In genomic region chrX:101348452-101349222, GRCh38 we compare ENCODE assay signal across 8 cellular contexts. TPM values are rescaled to one million over a fixed set of nuclear protein-coding genes. Genes with fewer than 3 reads are reported as not detected.
DNase-seq lines count a peak whose midpoint lies in the region; ATAC-seq and TF ChIP-seq lines count a peak whose summit lies in the region.

Gene TIMM8A, minus strand, starts transcription at chrX:101348742. Its CDS starts 78 bp downstream, at chrX:101348664.

- peak; percentile 94 for ATAC-seq in HG02763 (IDR thresholded peaks at IDR 0.05; ENCODE audit: unreplicated experiment)
- ATAC-seq in psoas muscle, result peak; percentile 94 to 98 (median 97)

- H3K9me3 ChIP-seq in left ventricle myocardium inferior (replicated peaks) (no peaks in the 10 kb centered on the region), psoas muscle (no peaks in the 10 kb centered on the region), uterus (no peaks in the 10 kb centered on the region)

- no peaks in the 10 kb centered on the region for H3K36me3 ChIP-seq in left ventricle myocardium inferior
- peaks cover 0 to 10% of the 10 kb centered on the region in 2 donors for H3K36me3 ChIP-seq in psoas muscle (ENCODE audit: insufficient read depth in 1 of 2, low read depth in 1 of 2)
- H3K36me3 ChIP-seq in uterus, result no peaks in the 10 kb centered on the region

- no peak for TF ChIP-seq CTCF in GM13976 (IDR thresholded peaks at IDR 0.05; ENCODE audit: borderline replicate concordance, control extremely low read depth, extremely low read depth, insufficient read depth, missing control alignments)
- no peak for TF ChIP-seq CTCF in left ventricle myocardium inferior (IDR thresholded peaks at IDR 0.05; ENCODE audit: borderline replicate concordance)
- no peak for TF ChIP-seq CTCF in psoas muscle (IDR thresholded peaks at IDR 0.05)
- no peak for TF ChIP-seq CTCF in uterus (IDR thresholded peaks at IDR 0.05)

- H3K27me3 ChIP-seq in left ventricle myocardium inferior (ENCODE audit: low read depth) (no peaks in the 10 kb centered on the region), psoas muscle (ENCODE audit: insufficient read depth in 3 of 3, low read length in 2 of 3) (no peaks in the 10 kb centered on the region), uterus (no peaks in the 10 kb centered on the region)

- 0 to 25% (median 0%) methylated on average over 17 to 55 of the region's 55 CpGs for WGBS in psoas muscle, 3 donors

- in situ Hi-C loops in GM13976 (cut with MboI; ENCODE audit: low sequenced_read_pairs, unreplicated experiment), result no loop called here

- intact Hi-C loops in T-helper 1 cell treated with Interleukin-12 subunit alpha and Interleukin-12 subunit beta and Interleukin-4 antibody, amounts not matched to agents 30 ng/mL and 1 ng/mL, for 36 hours (cut with micrococcal nuclease), result loop anchor here (1.0 to 5.0 kb wide), 7 partner anchors 42 to 584 kb away; partner anchors contain the start of genes CSTF2, HNRNPH2 and ZMAT1
- intact Hi-C loops in left ventricle myocardium inferior (cut with micrococcal nuclease) (no loop called here), psoas muscle (cut with DNase I) (no loop called here), uterus (cut with DNase I; ENCODE audit: low total_unique reads) (no loop called here)

- H3K27ac ChIP-seq in left ventricle myocardium inferior (replicated peaks), result peak within 1 kb of the TSS; percentile 92
- H3K27ac ChIP-seq in psoas muscle, result peak within 1 kb of the TSS; percentile 88
- H3K27ac ChIP-seq in uterus, result peak within 1 kb of the TSS; percentile 87 to 94

- peak in 1 of 2 donors; percentile 33 for TF ChIP-seq POLR2A in uterus (IDR thresholded peaks at IDR 0.05)

- H3K4me1 ChIP-seq in left ventricle myocardium inferior (peaks cover 16% of the 10 kb centered on the region), psoas muscle (no peaks in the 10 kb centered on the region), uterus (no peaks in the 10 kb centered on the region)

- H3K4me3 ChIP-seq in left ventricle myocardium inferior, result peak within 1 kb of the TSS; percentile 78
- peak within 1 kb of the TSS; percentile 83 for H3K4me3 ChIP-seq in psoas muscle
- peak within 1 kb of the TSS; percentile 55 to 61 for H3K4me3 ChIP-seq in uterus

- DNase-seq in GM13976 (ENCODE audit: low spot score) (peak; percentile 87), NCI-H1417 treated with DMSO at 0.1 percent for 48 hours (lab: John Stamatoyannopoulos, UW) (peak; percentile 49), amniotic epithelial cell (ENCODE audit: low read depth) (peak; percentile 58), left ventricle myocardium inferior (peak; percentile 79), psoas muscle (peak; percentile 80 to 90), uterus (peak; percentile 64 to 78)

RNA-seq across cellular contexts. Expression of gene TIMM8A, which starts in this region (rescaled TPM):
- total RNA-seq in T-helper 1 cell treated with Interleukin-12 subunit alpha and Interleukin-12 subunit beta and Interleukin-4 antibody, amounts not matched to agents 30 ng/mL and 1 ng/mL, for 36 hours, result 13.7 and 17.1 TPM in 2 replicates
- 24.8 TPM for total RNA-seq in left ventricle myocardium inferior
- total RNA-seq in psoas muscle, result 10 to 100 TPM; 11.7 to 23.2 (median 13.5) TPM
- 10 to 100 TPM; 11.0 to 35.3 (median 13.8) TPM for polyA plus RNA-seq in psoas muscle
- total RNA-seq in uterus, result 10 to 100 TPM in 1 of 4 donors, 1 to 10 TPM in 1, not detected in 2; 7.0 to 11.0 TPM

Comparison
In these comparisons a context has a peak if more than half of its experiments do, and no peak if none do; other contexts are left out.
1. Peak in every context shown above with its lines: DNase-seq, ATAC-seq, H3K4me3 ChIP-seq and H3K27ac ChIP-seq.